In genomic region chr1:161139765-161140164, GRCh38 we compare ENCODE assay signal across 8 cellular contexts. TPM values are rescaled to one million over a fixed set of nuclear protein-coding genes. Genes with fewer than 3 reads are reported as not detected.
DNase-seq lines count a peak whose midpoint lies in the region; ATAC-seq, FAIRE-seq and TF ChIP-seq lines count a peak whose summit lies in the region.

No MANE protein-coding gene starts in this region.

- WGBS in GM12878 (ENCODE audit: insufficient coverage, insufficient replicate concordance, low lambda C conversion rate, missing lambda C conversion rate): 4% methylated on average over 1 of the region's 1 CpG

- TF ChIP-seq EP300 in GM12878 (IDR thresholded peaks at IDR 0.05; ENCODE audit: borderline replicate concordance in 1 of 2, control insufficient read depth in 1 of 2, low read depth in 2 of 2, low read length in 2 of 2): no peak

- TF ChIP-seq CTCF in AG10803 (conservative IDR thresholded peaks at IDR 0.05; ENCODE audit: low read length) (peak; percentile 70), GM10248 (IDR thresholded peaks at IDR 0.05; ENCODE audit: control extremely low read depth, extremely low read depth, low read depth, missing control alignments) (peak; percentile 37), GM12878 (IDR thresholded peaks at IDR 0.05 in 2 of 3, conservative IDR thresholded peaks at IDR 0.05 in 1 of 3; ENCODE audit: control insufficient read depth in 2 of 3, extremely low read depth in 1 of 3, insufficient read depth in 1 of 3, low read depth in 3 of 3, low read length in 3 of 3) (peak; percentile 40 to 61 (median 44))

- no peaks in the 10 kb centered on the region for H4K20me1 ChIP-seq in GM12878 (ENCODE audit: control insufficient read depth, insufficient read depth)

- H3K4me3 ChIP-seq in AG10803 (ENCODE audit: low read length) (no peak overlapping the region), GM12878 (no peak overlapping the region)

- intact Hi-C loops in GM12878 (cut with micrococcal nuclease; ENCODE audit: unreplicated experiment) (loop anchor here (1.0 kb wide), 1 partner anchor 142 kb away; no protein-coding TSS in a partner anchor), left colon (cut with DNase I, micrococcal nuclease) (no loop called here)

- no peak overlapping the region for H2AFZ ChIP-seq in GM12878 (ENCODE audit: control insufficient read depth, low read depth, low read length)

- in situ Hi-C loops in GM12878 (cut with MboI): no loop called here

- no peaks in the 10 kb centered on the region for H3K4me1 ChIP-seq in GM12878 (ENCODE audit: control insufficient read depth, insufficient read depth, low read length)

- H3K9ac ChIP-seq in GM12878 (ENCODE audit: control insufficient read depth, insufficient read depth, low read length): no peak overlapping the region

- no peaks in the 10 kb centered on the region for H3K36me3 ChIP-seq in GM12878 (ENCODE audit: control insufficient read depth in 2 of 2, insufficient read depth in 2 of 2, low read length in 1 of 2)

- BruUV-seq in GM12878 (replicated peaks; lab: Mats Ljungman, UMichigan): no TSS peak

- H3K27me3 ChIP-seq in GM12878 (replicated peaks in 1 of 2; ENCODE audit: control insufficient read depth in 2 of 2, insufficient read depth in 2 of 2, low read length in 1 of 2): no peaks in the 10 kb centered on the region

- RAD21 ChIA-PET in GM12878 (lab: Charles Lee; ENCODE audit: unreplicated experiment): interaction anchor here (0.8 to 2.8 kb wide), 4 partner anchors 39 to 142 kb away, joined by 3 to 15 read pairs (median 10); partner anchors contain the start of gene ARHGAP30

- SMC1A ChIA-PET in GM12878 (lab: Charles Lee; ENCODE audit: uncharacterized antibody, unreplicated experiment): interaction anchor here (0.7 to 2.4 kb wide), 13 partner anchors 12 to 243 kb away, joined by 3 to 15 read pairs (median 6); partner anchors contain the start of genes ARHGAP30, KLHDC9, NIT1 and PFDN2

- no peak for TF ChIP-seq POLR2A in GM12878 (IDR thresholded peaks at IDR 0.05; ENCODE audit: low read depth, low read length)

- DNase-seq in AG10803 (ENCODE audit: low read depth) (peak; percentile 53), GM10248 (ENCODE audit: extremely low spot score) (peak; percentile 56), NCI-H748 treated with DMSO at 0.1 percent for 48 hours (lab: John Stamatoyannopoulos, UW) (peak; percentile 12), GM12878 (ENCODE audit: low read depth, low spot score) (no peak), left colon (peak in 1 of 2 donors; percentile 52), DMS79 treated with DMSO at 0.1 percent for 48 hours (lab: John Stamatoyannopoulos, UW) (no peak)

- CTCF ChIA-PET in GM10248 (lab: Yijun Ruan, JAX): interaction anchor here (0.7 to 8.1 kb wide), 11 partner anchors 9 to 308 kb away, joined by 3 to 71 read pairs (median 3); partner anchors contain the start of genes ARHGAP30, KLHDC9, PPOX and UFC1
- CTCF ChIA-PET in GM12878 (lab: Yijun Ruan, JAX): interaction anchor here (0.7 to 6.2 kb wide), 18 partner anchors 10 to 229 kb away, joined by 3 to 60 read pairs (median 4); partner anchors contain the start of genes ARHGAP30, KLHDC9, NIT1 and PFDN2

- no peak for FAIRE-seq in GM12878 (lab: Jason Lieb, UNC)

- peak; percentile 74 for ATAC-seq in GM12878
- ATAC-seq in left colon: peak; percentile 42
- ATAC-seq in HG02798 (IDR thresholded peaks at IDR 0.05; ENCODE audit: poor library complexity, unreplicated experiment): no peak
- no peak for ATAC-seq in GM18861 (IDR thresholded peaks at IDR 0.05; ENCODE audit: unreplicated experiment)

- peaks cover under 1% of the 10 kb centered on the region; the same call in 1 of the 2 replicates for H3K79me2 ChIP-seq in GM12878 (ENCODE audit: control insufficient read depth, insufficient read depth, low read length)

- TF ChIP-seq RAD21 in GM12878 (IDR thresholded peaks at IDR 0.05; ENCODE audit: insufficient read depth, low read depth, low read length): peak; percentile 74

- no peaks in the 10 kb centered on the region for H3K9me3 ChIP-seq in GM12878 (replicated peaks; ENCODE audit: control insufficient read depth, insufficient read depth, low read length)

- H3K27ac ChIP-seq in GM12878 (ENCODE audit: control insufficient read depth, insufficient read depth): no peak overlapping the region

- no peak overlapping the region for H3K4me2 ChIP-seq in GM12878 (ENCODE audit: control insufficient read depth, insufficient read depth)

- POLR2A ChIA-PET in GM10248 (lab: Yijun Ruan, JAX): no interaction called here
- POLR2A ChIA-PET in GM12878 (lab: Charles Lee): no interaction called here

RNA-seq across cellular contexts. Expression of gene DEDD, which starts 7.3 kb away (rescaled TPM):
- total RNA-seq in GM12878 (2013; cell fraction: nucleolus; rRNA removed): 9.0 and 9.1 TPM in 2 replicates
- 21.7 TPM in 2 replicates for total RNA-seq in GM12878 (2014; rRNA removed)
- total RNA-seq in GM12878 (2014; rRNA removed; fragmentation: Illumina TruSeq; extraction: Trizol): 13.6 and 15.7 TPM in 2 replicates
- total RNA-seq in GM12878 (2021): 31.8 and 33.0 TPM in 2 replicates
- 18.8 TPM for polyA plus RNA-seq in GM12878 (2011; ENCODE audit: low read depth)
- polyA plus RNA-seq in GM12878 (2011; rRNA removed): 12.8 and 30.7 TPM in 2 replicates
- polyA plus RNA-seq in GM12878 (2011; cell fraction: cytosol; rRNA removed): 54.6 and 65.3 TPM in 2 replicates
- 28.4 TPM in 2 replicates for polyA plus RNA-seq in GM12878 (2011; cell fraction: nucleus; rRNA removed)
- polyA plus RNA-seq in GM12878 (2012): 25.3 and 26.4 TPM in 2 replicates
- 29.1 and 33.9 TPM in 2 replicates for polyA plus RNA-seq in GM12878 (2014; fragmentation: Illumina TruSeq; extraction: Trizol)
- 10 to 100 TPM; 25.5 to 30.0 TPM for polyA plus RNA-seq in GM12878 (2014; fragmentation: Nextera tagmentation; extraction: Ambion mirVana)
- 29.2 and 30.6 TPM in 2 replicates for polyA plus RNA-seq in GM12878 (2014; rRNA removed)
- polyA plus RNA-seq in GM12878 (2016; fragmentation: Nextera tagmentation; extraction: Ambion mirVana): 10 to 100 TPM; 27.6 to 33.2 TPM
- 66.6 and 96.6 TPM in 2 replicates for polyA minus RNA-seq in GM12878 (2011; rRNA and poly(A)+ RNA removed)
- 15.9 and 21.4 TPM in 2 replicates for polyA minus RNA-seq in GM12878 (2011; cell fraction: cytosol; rRNA and poly(A)+ RNA removed)
- 5.9 and 9.5 TPM in 2 replicates for polyA minus RNA-seq in GM12878 (2011; cell fraction: nucleus; rRNA and poly(A)+ RNA removed)
- total RNA-seq in left colon: 10 to 100 TPM; 34.2 to 41.5 TPM

RNA-seq across cellular contexts. Expression of gene UFC1, which starts 14.0 kb away (rescaled TPM):
- total RNA-seq in GM12878 (2013; cell fraction: nucleolus; rRNA removed): 21.3 and 28.2 TPM in 2 replicates
- total RNA-seq in GM12878 (2014; rRNA removed): 95.9 and 99.3 TPM in 2 replicates
- 181 TPM in 2 replicates for total RNA-seq in GM12878 (2014; rRNA removed; fragmentation: Illumina TruSeq; extraction: Trizol)
- 97.2 and 97.3 TPM in 2 replicates for total RNA-seq in GM12878 (2021)
- polyA plus RNA-seq in GM12878 (2011; ENCODE audit: low read depth): 179 TPM
- polyA plus RNA-seq in GM12878 (2011; rRNA removed): 182 and 198 TPM in 2 replicates
- 122 and 191 TPM in 2 replicates for polyA plus RNA-seq in GM12878 (2011; cell fraction: cytosol; rRNA removed)
- polyA plus RNA-seq in GM12878 (2011; cell fraction: nucleus; rRNA removed): 64.8 and 73.7 TPM in 2 replicates
- polyA plus RNA-seq in GM12878 (2012): 133 and 174 TPM in 2 replicates
- 211 and 235 TPM in 2 replicates for polyA plus RNA-seq in GM12878 (2014; fragmentation: Illumina TruSeq; extraction: Trizol)
- 100 to 1,000 TPM; 225 to 239 TPM for polyA plus RNA-seq in GM12878 (2014; fragmentation: Nextera tagmentation; extraction: Ambion mirVana)
- 121 and 124 TPM in 2 replicates for polyA plus RNA-seq in GM12878 (2014; rRNA removed)
- 100 to 1,000 TPM; 111 to 115 TPM for polyA plus RNA-seq in GM12878 (2016; fragmentation: Nextera tagmentation; extraction: Ambion mirVana)
- polyA minus RNA-seq in GM12878 (2011; rRNA and poly(A)+ RNA removed): 94.8 and 120 TPM in 2 replicates
- 31.3 and 33.0 TPM in 2 replicates for polyA minus RNA-seq in GM12878 (2011; cell fraction: cytosol; rRNA and poly(A)+ RNA removed)
- 21.2 and 29.2 TPM in 2 replicates for polyA minus RNA-seq in GM12878 (2011; cell fraction: nucleus; rRNA and poly(A)+ RNA removed)
- 100 to 1,000 TPM; 106 to 107 TPM for total RNA-seq in left colon

RNA-seq across cellular contexts. Expression of gene USP21, which starts 19.5 kb away (rescaled TPM):
- total RNA-seq in GM12878 (2013; cell fraction: nucleolus; rRNA removed): 29.8 and 30.0 TPM in 2 replicates
- total RNA-seq in GM12878 (2014; rRNA removed): 11.2 and 12.2 TPM in 2 replicates
- total RNA-seq in GM12878 (2014; rRNA removed; fragmentation: Illumina TruSeq; extraction: Trizol): 3.2 and 4.0 TPM in 2 replicates
- 23.7 and 28.6 TPM in 2 replicates for total RNA-seq in GM12878 (2021)
- 10.6 TPM for polyA plus RNA-seq in GM12878 (2011; ENCODE audit: low read depth)
- 10.1 and 14.3 TPM in 2 replicates for polyA plus RNA-seq in GM12878 (2011; rRNA removed)
- polyA plus RNA-seq in GM12878 (2011; cell fraction: cytosol; rRNA removed): 23.1 and 27.3 TPM in 2 replicates
- 129 and 139 TPM in 2 replicates for polyA plus RNA-seq in GM12878 (2011; cell fraction: nucleus; rRNA removed)
- polyA plus RNA-seq in GM12878 (2012): 15.7 and 16.8 TPM in 2 replicates
- 17.6 and 18.8 TPM in 2 replicates for polyA plus RNA-seq in GM12878 (2014; fragmentation: Illumina TruSeq; extraction: Trizol)
- 1 to 10 TPM; 3.2 to 8.3 TPM for polyA plus RNA-seq in GM12878 (2014; fragmentation: Nextera tagmentation; extraction: Ambion mirVana)
- polyA plus RNA-seq in GM12878 (2014; rRNA removed): 26.9 and 29.8 TPM in 2 replicates
- polyA plus RNA-seq in GM12878 (2016; fragmentation: Nextera tagmentation; extraction: Ambion mirVana): 10 to 100 TPM; 19.4 to 21.9 TPM
- 10.1 and 12.7 TPM in 2 replicates for polyA minus RNA-seq in GM12878 (2011; rRNA and poly(A)+ RNA removed)
- 6.1 and 12.3 TPM in 2 replicates for polyA minus RNA-seq in GM12878 (2011; cell fraction: cytosol; rRNA and poly(A)+ RNA removed)
- 25.9 and 34.9 TPM in 2 replicates for polyA minus RNA-seq in GM12878 (2011; cell fraction: nucleus; rRNA and poly(A)+ RNA removed)
- 10 to 100 TPM; 19.7 to 24.0 TPM for total RNA-seq in left colon

RNA-seq across cellular contexts. Expression of gene NIT1, which starts 21.9 kb away (rescaled TPM):
- 53.0 and 53.6 TPM in 2 replicates for total RNA-seq in GM12878 (2013; cell fraction: nucleolus; rRNA removed)
- total RNA-seq in GM12878 (2014; rRNA removed): 27.9 and 33.0 TPM in 2 replicates
- 24.0 and 25.0 TPM in 2 replicates for total RNA-seq in GM12878 (2014; rRNA removed; fragmentation: Illumina TruSeq; extraction: Trizol)
- total RNA-seq in GM12878 (2021): 27.4 and 28.8 TPM in 2 replicates
- polyA plus RNA-seq in GM12878 (2011; ENCODE audit: low read depth): 18.2 TPM
- polyA plus RNA-seq in GM12878 (2011; rRNA removed): 10.5 and 19.2 TPM in 2 replicates
- polyA plus RNA-seq in GM12878 (2011; cell fraction: cytosol; rRNA removed): 29.7 and 31.4 TPM in 2 replicates
- polyA plus RNA-seq in GM12878 (2011; cell fraction: nucleus; rRNA removed): 46.3 and 63.1 TPM in 2 replicates
- 22.7 and 33.5 TPM in 2 replicates for polyA plus RNA-seq in GM12878 (2012)
- polyA plus RNA-seq in GM12878 (2014; fragmentation: Illumina TruSeq; extraction: Trizol): 20.8 and 27.2 TPM in 2 replicates
- polyA plus RNA-seq in GM12878 (2014; fragmentation: Nextera tagmentation; extraction: Ambion mirVana): 10 to 100 TPM; 43.1 to 54.4 TPM
- polyA plus RNA-seq in GM12878 (2014; rRNA removed): 27.3 and 27.4 TPM in 2 replicates
- 10 to 100 TPM; 35.3 to 40.4 TPM for polyA plus RNA-seq in GM12878 (2016; fragmentation: Nextera tagmentation; extraction: Ambion mirVana)
- 22.1 and 27.7 TPM in 2 replicates for polyA minus RNA-seq in GM12878 (2011; rRNA and poly(A)+ RNA removed)
- 6.1 and 8.5 TPM in 2 replicates for polyA minus RNA-seq in GM12878 (2011; cell fraction: cytosol; rRNA and poly(A)+ RNA removed)
- 27.1 and 27.3 TPM in 2 replicates for polyA minus RNA-seq in GM12878 (2011; cell fraction: nucleus; rRNA and poly(A)+ RNA removed)
- total RNA-seq in left colon: 10 to 100 TPM; 74.4 to 76.6 TPM

RNA-seq across cellular contexts. Expression of gene PFDN2, which starts 21.9 kb away (rescaled TPM):
- 2.0 and 4.3 TPM in 2 replicates for total RNA-seq in GM12878 (2013; cell fraction: nucleolus; rRNA removed)
- total RNA-seq in GM12878 (2014; rRNA removed) (52.1 and 52.3 TPM in 2 replicates), GM12878 (2014; rRNA removed; fragmentation: Illumina TruSeq; extraction: Trizol) (44.0 and 54.3 TPM in 2 replicates), GM12878 (2021) (76.8 and 81.8 TPM in 2 replicates), left colon (10 to 100 TPM; 30.3 to 38.2 TPM)
- 45.1 TPM for polyA plus RNA-seq in GM12878 (2011; ENCODE audit: low read depth)
- polyA plus RNA-seq in GM12878 (2011; rRNA removed) (111 and 127 TPM in 2 replicates), GM12878 (2014; fragmentation: Illumina TruSeq; extraction: Trizol) (63.2 and 84.1 TPM in 2 replicates), GM12878 (2014; fragmentation: Nextera tagmentation; extraction: Ambion mirVana) (10 to 100 TPM; 30.0 to 59.6 TPM), GM12878 (2014; rRNA removed) (102 and 117 TPM in 2 replicates), GM12878 (2016; fragmentation: Nextera tagmentation; extraction: Ambion mirVana) (100 to 1,000 TPM; 136 to 141 TPM)
- 103 and 106 TPM in 2 replicates for polyA plus RNA-seq in GM12878 (2011; cell fraction: cytosol; rRNA removed)
- polyA plus RNA-seq in GM12878 (2011; cell fraction: nucleus; rRNA removed): 34.5 and 52.5 TPM in 2 replicates
- 82.6 and 88.2 TPM in 2 replicates for polyA plus RNA-seq in GM12878 (2012)
- polyA minus RNA-seq in GM12878 (2011; rRNA and poly(A)+ RNA removed): 24.8 and 34.2 TPM in 2 replicates
- 14.4 and 21.2 TPM in 2 replicates for polyA minus RNA-seq in GM12878 (2011; cell fraction: cytosol; rRNA and poly(A)+ RNA removed)
- polyA minus RNA-seq in GM12878 (2011; cell fraction: nucleus; rRNA and poly(A)+ RNA removed): 2.9 and 8.3 TPM in 2 replicates

Comparison
In these comparisons a context has a peak if more than half of its experiments do, and no peak if none do; other contexts are left out.
1. DNase-seq: peak in AG10803 (single experiment), GM10248 (single experiment) and NCI-H748 treated with DMSO at 0.1 percent for 48 hours (single experiment); none in GM12878 (single experiment) and DMS79 treated with DMSO at 0.1 percent for 48 hours (single experiment).
2. ATAC-seq: peak in GM12878 (single experiment) and left colon (single experiment); none in HG02798 (single experiment) and GM18861 (single experiment).
3. Peak in every context shown above with its lines, with median percentiles within 50 percentile points of each other: CTCF ChIP-seq.